In genomic region chr5:36301858-36302603, GRCh38 we compare ENCODE assay signal across 8 cellular contexts. TPM values are rescaled to one million over a fixed set of nuclear protein-coding genes. Genes with fewer than 3 reads are reported as not detected.
DNase-seq lines count a peak whose midpoint lies in the region; ATAC-seq and TF ChIP-seq lines count a peak whose summit lies in the region.

RANBP3L (minus strand) TSS chr5:36301902; CDS start chr5:36301416, 486 bp downstream.

- H3K9me3 Mint-ChIP-seq in neural progenitor cell (no peaks in the 10 kb centered on the region), endodermal cell (no peaks in the 10 kb centered on the region)

- H3K9ac ChIP-seq in neural progenitor cell: no peak within 1 kb of the TSS
- H3K9ac ChIP-seq in endodermal cell (ENCODE audit: extremely low read depth, low read length, poor library complexity, severe bottlenecking): no peak within 1 kb of the TSS

- H3K27ac ChIP-seq in esophagus (ENCODE audit: low read depth in 2 of 2, low read length in 1 of 2) (peak within 1 kb of the TSS; percentile 49 to 62), neural progenitor cell (no peak within 1 kb of the TSS), endodermal cell (ENCODE audit: low read depth, low read length) (no peak within 1 kb of the TSS)

- peak within 1 kb of the TSS; percentile 10 for H3K4me2 ChIP-seq in neural progenitor cell

- DNase-seq in NCI-H526 treated with DMSO at 0.1 percent for 48 hours (lab: John Stamatoyannopoulos, UW) (peak; percentile 37), neural progenitor cell (ENCODE audit: low spot score) (peak; percentile 63), endodermal cell (no peak), NCI-H510A (lab: John Stamatoyannopoulos, UW) (no peak)
- DNase-seq in activated CD4-positive, alpha-beta T cell treated with anti-CD3 and anti-CD28 coated beads for 1 hour: no peak

- H3K4me1 ChIP-seq in esophagus (ENCODE audit: control insufficient read depth in 2 of 2, insufficient read depth in 2 of 2, low read length in 1 of 2) (peaks cover 0 to 3% of the 10 kb centered on the region in 2 donors), neural progenitor cell (peaks cover 8% of the 10 kb centered on the region), endodermal cell (ENCODE audit: control insufficient read depth, insufficient read depth, low read length) (no peaks in the 10 kb centered on the region)

- no peaks in the 10 kb centered on the region for H3K79me2 ChIP-seq in neural progenitor cell (ENCODE audit: low read depth)

- H3K4me1 Mint-ChIP-seq in neural progenitor cell (peaks cover 24% of the 10 kb centered on the region), endodermal cell (no peaks in the 10 kb centered on the region)

- TF ChIP-seq CTCF in neural progenitor cell (IDR thresholded peaks at IDR 0.05): no peak
- TF ChIP-seq CTCF in endodermal cell (conservative IDR thresholded peaks at IDR 0.05): no peak

- H4K20me1 ChIP-seq in neural progenitor cell (ENCODE audit: low read depth): no peaks in the 10 kb centered on the region

- H3K27ac Mint-ChIP-seq in neural progenitor cell: no peak within 1 kb of the TSS
- no peak within 1 kb of the TSS for H3K27ac Mint-ChIP-seq in endodermal cell

- no peak within 1 kb of the TSS for H2AFZ ChIP-seq in neural progenitor cell (replicated peaks)

- H3K4me3 Mint-ChIP-seq in neural progenitor cell (no peak within 1 kb of the TSS), endodermal cell (no peak within 1 kb of the TSS)

- H3F3A ChIP-seq in neural progenitor cell (ENCODE audit: low read depth): no peaks in the 10 kb centered on the region

- H3K27me3 ChIP-seq in esophagus (ENCODE audit: control insufficient read depth in 1 of 2, insufficient read depth in 2 of 2, low read length in 2 of 2) (no peaks in the 10 kb centered on the region), neural progenitor cell (no peaks in the 10 kb centered on the region), endodermal cell (ENCODE audit: control insufficient read depth, insufficient read depth, low read length, poor library complexity, severe bottlenecking) (no peaks in the 10 kb centered on the region)

- H3K9me3 ChIP-seq in esophagus (ENCODE audit: control insufficient read depth in 2 of 2, insufficient read depth in 1 of 2, low read depth in 1 of 2, low read length in 1 of 2): no peaks in the 10 kb centered on the region
- H3K9me3 ChIP-seq in neural progenitor cell (ENCODE audit: low read depth): no peaks in the 10 kb centered on the region
- H3K9me3 ChIP-seq in endodermal cell (ENCODE audit: control insufficient read depth, low read length): no peaks in the 10 kb centered on the region

- ATAC-seq in GM19035 (IDR thresholded peaks at IDR 0.05; ENCODE audit: unreplicated experiment): peak; percentile 54
- ATAC-seq in HG03378 (IDR thresholded peaks at IDR 0.05; ENCODE audit: unreplicated experiment): no peak

- WGBS in esophagus, 2 donors: 8 to 9% methylated on average over 5 of the region's 5 CpGs
- 29 to 81% methylated on average over 1 to 5 of the region's 5 CpGs for WGBS in endodermal cell (ENCODE audit: insufficient coverage in 1 of 2, insufficient read length in 1 of 2), 2 experiments

- H3K36me3 Mint-ChIP-seq in neural progenitor cell (no peaks in the 10 kb centered on the region), endodermal cell (ENCODE audit: low read depth) (no peaks in the 10 kb centered on the region)

- H3K36me3 ChIP-seq in esophagus (ENCODE audit: control insufficient read depth in 2 of 2, insufficient read depth in 2 of 2, low read length in 1 of 2) (no peaks in the 10 kb centered on the region), neural progenitor cell (no peaks in the 10 kb centered on the region), endodermal cell (ENCODE audit: control insufficient read depth, insufficient read depth, low read length) (no peaks in the 10 kb centered on the region)

- H3K4me3 ChIP-seq in esophagus (ENCODE audit: low read depth in 1 of 2, low read length in 2 of 2) (peak within 1 kb of the TSS in 1 of 2 donors; percentile 31), neural progenitor cell (no peak within 1 kb of the TSS), endodermal cell (ENCODE audit: low read length) (no peak within 1 kb of the TSS)

- H3K27me3 Mint-ChIP-seq in neural progenitor cell (ENCODE audit: insufficient read depth, low read depth) (peaks cover 2% of the 10 kb centered on the region), endodermal cell (ENCODE audit: insufficient read depth) (peaks cover 2% of the 10 kb centered on the region)

RNA-seq across cellular contexts. Expression of gene RANBP3L, which starts in this region (rescaled TPM):
- under 1 TPM; 0.02 to 0.07 TPM for polyA plus RNA-seq in esophagus
- total RNA-seq in neural progenitor cell (ENCODE audit: low replicate concordance) (not detected in 2 replicates), endodermal cell (not detected)
- polyA plus RNA-seq in endodermal cell (2013, experiment 1 of 2): 0.39 TPM
- 0.21 TPM for polyA plus RNA-seq in endodermal cell (2013, experiment 2 of 2)

Comparison
In these comparisons a context has a peak if more than half of its experiments do, and no peak if none do; other contexts are left out.
1. Peak in DNase-seq and H3K4me2 ChIP-seq in neural progenitor cell; RNA of the gene not detected or under 1 TPM.
2. H3K27ac ChIP-seq: peak in esophagus (2 of 2); none in neural progenitor cell (single experiment) and endodermal cell (single experiment).